9 cellular contexts compared by ENCODE assay signal in genomic region chr9:127838375-127839078, GRCh38. TPM values are rescaled to one million over a fixed set of nuclear protein-coding genes. Genes with fewer than 3 reads are reported as not detected.
DNase-seq lines count a peak whose midpoint lies in the region; ATAC-seq and TF ChIP-seq lines count a peak whose summit lies in the region.
"Had no signal": no experiment of that assay in that cellular context is flagged by ENCODE, and none has a peak within 500 bp of the region (broad histone marks: within the 10 kb centered on the region; RNA-seq: fewer than 3 reads in every experiment).

No MANE protein-coding gene starts in this region.

- no peak overlapping the region; the same call in 1 of the 2 replicates for H3K14ac ChIP-seq in H9 (ENCODE audit: insufficient read depth, low read length)

- ATAC-seq in GM23338 (peak; percentile 52), GM21717 (IDR thresholded peaks at IDR 0.05; ENCODE audit: unreplicated experiment) (no peak)
- ATAC-seq: activated T-cell treated with anti-CD3 and anti-CD28 coated beads, Interleukin-2, amount 50 U/mL, for 4 hours had no signal

- no peak for TF ChIP-seq CTCF in GM23338 (conservative IDR thresholded peaks at IDR 0.05; ENCODE audit: low read depth in 2 of 2)
- TF ChIP-seq CTCF in brain (conservative IDR thresholded peaks at IDR 0.05): no peak
- no peak for TF ChIP-seq CTCF in GM10248 (IDR thresholded peaks at IDR 0.05; ENCODE audit: control extremely low read depth, extremely low read depth, low read depth, missing control alignments)
- no peak for TF ChIP-seq CTCF in H9 (conservative IDR thresholded peaks at IDR 0.05)

- H3K27ac ChIP-seq in GM23338 (ENCODE audit: low read depth) (no peak overlapping the region), skin epidermis (peak overlapping the region; percentile 35 to 92 (median 83)), H9 (ENCODE audit: insufficient read length, low read depth, low read length) (no peak overlapping the region)

- H3K4me1 Mint-ChIP-seq in GM23338 (peaks cover 7% of the 10 kb centered on the region), brain (peaks cover 23% of the 10 kb centered on the region), H9 (peaks cover 0 to 11% of the 10 kb centered on the region in 2 experiments; a peak in 1 of 4 replicates)

- H3K4me3 ChIP-seq in GM23338 (no peak overlapping the region), skin epidermis (no peak overlapping the region)

- H4K8ac ChIP-seq in H9 (replicated peaks; ENCODE audit: insufficient read length, low read depth, low read length): no peak overlapping the region

- H3K56ac ChIP-seq in H9 (ENCODE audit: insufficient read length, low read depth, low read length): no peak overlapping the region

- no peak overlapping the region for H2BK5ac ChIP-seq in H9 (ENCODE audit: insufficient read length, low read length)

- H3K79me1 ChIP-seq in H9 (ENCODE audit: insufficient read depth, low read depth, low read length, poor library complexity, severe bottlenecking): no peaks in the 10 kb centered on the region

- no peak overlapping the region for H2AFZ ChIP-seq in GM23338
- H2AFZ ChIP-seq in H9 (ENCODE audit: low read length): no peak overlapping the region

- no peaks in the 10 kb centered on the region for H3K36me3 Mint-ChIP-seq in GM23338 (ENCODE audit: low read depth)
- no peaks in the 10 kb centered on the region for H3K36me3 Mint-ChIP-seq in brain
- no peaks in the 10 kb centered on the region for H3K36me3 Mint-ChIP-seq in H9 (ENCODE audit: insufficient read depth in 1 of 3, low read depth in 3 of 3)

- no peaks in the 10 kb centered on the region for H3K9me3 Mint-ChIP-seq in GM23338
- H3K9me3 Mint-ChIP-seq in brain: no peaks in the 10 kb centered on the region
- H3K9me3 Mint-ChIP-seq in H9: no peaks in the 10 kb centered on the region
- H3K9me3 Mint-ChIP-seq: activated T-cell treated with anti-CD3 and anti-CD28 coated beads, Interleukin-2, amount 50 U/mL, for 4 hours had no signal

- H3K4me1 ChIP-seq in GM23338 (ENCODE audit: insufficient read depth) (no peaks in the 10 kb centered on the region), H9 (ENCODE audit: insufficient read depth, low read length) (no peaks in the 10 kb centered on the region)

- no peak overlapping the region for H3T11ph ChIP-seq in H9 (ENCODE audit: low read length)

- no peak overlapping the region for H4K5ac ChIP-seq in H9 (ENCODE audit: insufficient read length, low read depth, low read length)

- no peak overlapping the region for H3K9ac ChIP-seq in H9 (ENCODE audit: extremely low read depth, insufficient read length, low read length)

- no peak overlapping the region; the same call in 1 of the 2 replicates for H3K27ac Mint-ChIP-seq in GM23338
- peak overlapping the region in 3 of 5 experiments; percentile 4 to 35 (median 34) for H3K27ac Mint-ChIP-seq in brain
- no peak overlapping the region for H3K27ac Mint-ChIP-seq in H9

- no peak overlapping the region for H2BK12ac ChIP-seq in H9 (ENCODE audit: insufficient read length, low read depth, low read length)

- POLR2A ChIA-PET in GM10248 (lab: Yijun Ruan, JAX): no interaction called here

- H3K4me2 ChIP-seq in GM23338: no peak overlapping the region
- no peak overlapping the region for H3K4me2 ChIP-seq in H9 (ENCODE audit: insufficient read depth, insufficient read length, low read length)

- no peaks in the 10 kb centered on the region for H3K36me3 ChIP-seq in GM23338 (ENCODE audit: insufficient read depth)

- H3K23me2 ChIP-seq in H9 (ENCODE audit: insufficient read length, low read depth, low read length, poor library complexity, severe bottlenecking): no peaks in the 10 kb centered on the region

- no peaks in the 10 kb centered on the region for H3K9me3 ChIP-seq in H9 (ENCODE audit: control insufficient read depth, low read depth, low read length)

- H3K4me3 Mint-ChIP-seq in GM23338 (no peak overlapping the region), brain (no peak overlapping the region), H9 (no peak overlapping the region)
- H3K4me3 Mint-ChIP-seq: activated T-cell treated with anti-CD3 and anti-CD28 coated beads, Interleukin-2, amount 50 U/mL, for 4 hours had no signal

- no peak overlapping the region for H2BK20ac ChIP-seq in H9 (ENCODE audit: low read depth, low read length, poor library complexity, severe bottlenecking)

- no peak overlapping the region for H2AK5ac ChIP-seq in H9 (ENCODE audit: insufficient read length, low read length)

- H3K27me3 Mint-ChIP-seq in GM23338 (ENCODE audit: insufficient read depth, low read depth, poor library complexity) (peaks cover 2% of the 10 kb centered on the region), brain (peaks cover 4% of the 10 kb centered on the region), H9 (ENCODE audit: low read depth) (no peaks in the 10 kb centered on the region)

- H3K27me3 ChIP-seq in GM23338 (ENCODE audit: insufficient read depth) (no peaks in the 10 kb centered on the region), H9 (ENCODE audit: insufficient read depth, low read length) (no peaks in the 10 kb centered on the region)

- CTCF ChIA-PET in GM10248 (lab: Yijun Ruan, JAX): interaction anchor here (0.9 to 1.4 kb wide), 4 partner anchors 10 to 54 kb away, joined by 3 read pairs; no protein-coding TSS in a partner anchor

- H2BK120ac ChIP-seq in H9 (ENCODE audit: low read depth, low read length, poor library complexity, severe bottlenecking): no peak overlapping the region

- no peaks in the 10 kb centered on the region for H3K9me2 ChIP-seq in GM23338 (ENCODE audit: insufficient read depth)

- H3K4ac ChIP-seq in H9 (ENCODE audit: low read depth, low read length): no peak overlapping the region

- H3K23ac ChIP-seq in H9 (ENCODE audit: insufficient read length, low read depth, low read length): no peak overlapping the region

- no peak overlapping the region for H2BK15ac ChIP-seq in H9 (ENCODE audit: low read depth, low read length)

- H3K79me2 ChIP-seq in GM23338 (replicated peaks; ENCODE audit: insufficient read depth) (no peaks in the 10 kb centered on the region), H9 (ENCODE audit: insufficient read depth, low read length) (no peaks in the 10 kb centered on the region)

- no peak for DNase-seq in GM23338 (ENCODE audit: low spot score)
- DNase-seq in islet precursor cell: peak; percentile 82
- DNase-seq in NCI-H1092 (lab: John Stamatoyannopoulos, UW): no peak
- no peak for DNase-seq in GM10248 (ENCODE audit: extremely low spot score)
- no peak for DNase-seq in H9
- DNase-seq: activated T-cell treated with anti-CD3 and anti-CD28 coated beads, Interleukin-2, amount 50 U/mL, for 4 hours had no signal

- H4K91ac ChIP-seq in H9 (ENCODE audit: insufficient read length, low read depth, low read length): no peak overlapping the region

- no CpG with 5 or more reads among the region's 18 CpGs for WGBS in H9 (ENCODE audit: extremely low coverage, insufficient read length, low lambda C conversion rate)

- no peak overlapping the region for H3K18ac ChIP-seq in H9 (ENCODE audit: insufficient read length, low read depth, low read length)

- H4K20me1 ChIP-seq in GM23338 (replicated peaks; ENCODE audit: insufficient read depth): no peaks in the 10 kb centered on the region
- H4K20me1 ChIP-seq in H9 (ENCODE audit: control insufficient read depth, insufficient read depth, insufficient read length): no peaks in the 10 kb centered on the region

- no peaks in the 10 kb centered on the region for H3F3A ChIP-seq in GM23338 (replicated peaks; ENCODE audit: low read depth)

TF ChIP-seq in GM23338, 12 proteins besides CTCF, POLR2A, EP300 and RAD21 (continues in another document):
- no peak for TF ChIP-seq EZH2 (IDR thresholded peaks at IDR 0.05; ENCODE audit: low read depth, unreplicated experiment)

RNA-seq across cellular contexts. Expression of gene ENG, which starts 15.9 kb away (rescaled TPM):
- 1.4 and 3.0 TPM in 2 replicates for total RNA-seq in GM23338 (2014; rRNA removed; shearing (Covaris generic))
- 2.6 TPM in 2 replicates for polyA plus RNA-seq in GM23338 (2016; fragmentation: Nextera tagmentation; extraction: Ambion mirVana)
- 47.3 TPM for polyA plus RNA-seq in brain (ENCODE audit: insufficient read depth, low read depth, low replicate concordance)
- total RNA-seq in H9 (2021): 1.8 and 2.1 TPM in 2 replicates

RNA-seq across cellular contexts. Expression of gene FPGS, which starts 35.8 kb away (rescaled TPM):
- 87.2 and 92.4 TPM in 2 replicates for total RNA-seq in GM23338 (2014; rRNA removed; shearing (Covaris generic))
- 40.7 and 43.5 TPM in 2 replicates for polyA plus RNA-seq in GM23338 (2016; fragmentation: Nextera tagmentation; extraction: Ambion mirVana)
- 55.8 TPM for polyA plus RNA-seq in brain (ENCODE audit: insufficient read depth, low read depth, low replicate concordance)
- 68.4 TPM in 2 replicates for total RNA-seq in H9 (2021)

RNA-seq across cellular contexts. Expression of gene AK1, which starts 38.9 kb away (rescaled TPM):
- total RNA-seq in GM23338 (2014; rRNA removed; shearing (Covaris generic)): 6.7 and 16.2 TPM in 2 replicates
- 35.5 and 36.3 TPM in 2 replicates for polyA plus RNA-seq in GM23338 (2016; fragmentation: Nextera tagmentation; extraction: Ambion mirVana)
- 245 TPM for polyA plus RNA-seq in brain (ENCODE audit: insufficient read depth, low read depth, low replicate concordance)
- 31.6 and 41.9 TPM in 2 replicates for total RNA-seq in H9 (2021)

RNA-seq across cellular contexts. Expression of gene CDK9, which starts 52.7 kb away (rescaled TPM):
- 63.9 and 84.3 TPM in 2 replicates for total RNA-seq in GM23338 (2014; rRNA removed; shearing (Covaris generic))
- polyA plus RNA-seq in GM23338 (2016; fragmentation: Nextera tagmentation; extraction: Ambion mirVana) (49.7 and 58.5 TPM in 2 replicates), brain (ENCODE audit: insufficient read depth, low read depth, low replicate concordance) (68.6 TPM)
- total RNA-seq in H9 (2021): 85.7 and 87.8 TPM in 2 replicates

Comparison
In these comparisons a context has a peak if more than half of its experiments do, and no peak if none do; other contexts are left out.
1. H3K27ac ChIP-seq: peak in skin epidermis (21 of 21); none in GM23338 (single experiment) and H9 (single experiment).
2. H3K27ac Mint-ChIP-seq: peak in brain (3 of 5); none in GM23338 (single experiment) and H9 (0 of 3).